In genomic region chr7:102272917-102273748, GRCh38 we compare ENCODE assay signal across 9 cellular contexts. TPM values are rescaled to one million over a fixed set of nuclear protein-coding genes. Genes with fewer than 3 reads are reported as not detected.
DNase-seq lines count a peak whose midpoint lies in the region; ATAC-seq and TF ChIP-seq lines count a peak whose summit lies in the region.
"Had no signal": no experiment of that assay in that cellular context is flagged by ENCODE, and none has a peak within 500 bp of the region (broad histone marks: within the 10 kb centered on the region; RNA-seq: fewer than 3 reads in every experiment).

No MANE protein-coding gene starts in this region.

- H3K27ac ChIP-seq in BLaER1: peak overlapping the region; percentile 39; the same call in 1 of the 2 replicates
- 0 out of 2 replicates have a peak overlapping the region, but pooled peaks have one; percentile 5 for H3K27ac ChIP-seq in IMR-90 (ENCODE audit: insufficient read depth, low read length)
- H3K27ac ChIP-seq in RWPE2 (ENCODE audit: poor library complexity, severe bottlenecking): peak overlapping the region; percentile 26
- no peak overlapping the region for H3K27ac ChIP-seq in H9 (ENCODE audit: insufficient read length, low read depth, low read length)
- H3K27ac ChIP-seq: C4-2B, SK-N-MC had no signal

- TF ChIP-seq CTCF in IMR-90 (conservative IDR thresholded peaks at IDR 0.05; ENCODE audit: low read depth, low read length) (no peak), RWPE2 (IDR thresholded peaks at IDR 0.05; ENCODE audit: poor library complexity, severe bottlenecking) (no peak), neural crest cell (conservative IDR thresholded peaks at IDR 0.05) (no peak), H9 (conservative IDR thresholded peaks at IDR 0.05) (no peak)

- no peak overlapping the region for H2BK15ac ChIP-seq in IMR-90 (ENCODE audit: low read depth, low read length)
- no peak overlapping the region for H2BK15ac ChIP-seq in H9 (ENCODE audit: low read depth, low read length)

- no peaks in the 10 kb centered on the region for H3K23me2 ChIP-seq in H9 (ENCODE audit: insufficient read length, low read depth, low read length, poor library complexity, severe bottlenecking)

- H2BK20ac ChIP-seq in IMR-90 (ENCODE audit: low read depth, low read length): no peak overlapping the region; the same call in 1 of the 2 replicates
- H2BK20ac ChIP-seq in H9 (ENCODE audit: low read depth, low read length, poor library complexity, severe bottlenecking): no peak overlapping the region

- BruUV-seq in IMR-90 (replicated peaks; lab: Mats Ljungman, UMichigan): no TSS peak

- H3K14ac ChIP-seq in IMR-90 (replicated peaks; ENCODE audit: low read depth, low read length) (0 out of 2 replicates have a peak overlapping the region, but pooled peaks have one; percentile 60), H9 (ENCODE audit: insufficient read depth, low read length) (no peak overlapping the region)

- peak overlapping the region; percentile 89 for H2AFZ ChIP-seq in IMR-90 (replicated peaks; ENCODE audit: low read length, poor library complexity)
- no peak overlapping the region for H2AFZ ChIP-seq in H9 (ENCODE audit: low read length)

- 93% methylated on average over 3 of the region's 16 CpGs; no CpG with 5 or more reads in 1 of the 2 experiments for WGBS in IMR-90 (ENCODE audit: extremely low coverage in 2 of 2, insufficient read length in 1 of 2), 2 experiments
- no CpG with 5 or more reads among the region's 16 CpGs for WGBS in H9 (ENCODE audit: extremely low coverage, insufficient read length, low lambda C conversion rate)

- peak overlapping the region in 1 of 2 experiments; percentile 66; a peak in 2 of 4 replicates for H4K8ac ChIP-seq in IMR-90 (ENCODE audit: low read depth in 2 of 2, low read length in 2 of 2)
- H4K8ac ChIP-seq in H9 (replicated peaks; ENCODE audit: insufficient read length, low read depth, low read length): no peak overlapping the region

- H3K36me3 ChIP-seq in BLaER1: peaks cover 20% of the 10 kb centered on the region; the same call in 1 of the 2 replicates
- H3K36me3 ChIP-seq in IMR-90 (ENCODE audit: control insufficient read depth, insufficient read depth, low read length): no peaks in the 10 kb centered on the region
- H3K36me3 ChIP-seq in RWPE2 (ENCODE audit: low read depth): no peaks in the 10 kb centered on the region

- no peaks in the 10 kb centered on the region for H3K27me3 ChIP-seq in BLaER1
- H3K27me3 ChIP-seq in IMR-90 (ENCODE audit: control insufficient read depth, insufficient read depth, low read length): no peaks in the 10 kb centered on the region
- no peaks in the 10 kb centered on the region for H3K27me3 ChIP-seq in RWPE2 (ENCODE audit: insufficient read depth, poor library complexity, severe bottlenecking)
- H3K27me3 ChIP-seq in H9 (ENCODE audit: insufficient read depth, low read length): no peaks in the 10 kb centered on the region

- H3K9ac ChIP-seq in BLaER1 (no peak overlapping the region), IMR-90 (ENCODE audit: low read depth, low read length) (no peak overlapping the region), H9 (ENCODE audit: extremely low read depth, insufficient read length, low read length) (no peak overlapping the region)

- 0 out of 2 replicates have a peak overlapping the region, but pooled peaks have one; percentile 3 for H3K23ac ChIP-seq in IMR-90 (ENCODE audit: low read depth, low read length)
- H3K23ac ChIP-seq in H9 (ENCODE audit: insufficient read length, low read depth, low read length): no peak overlapping the region

- no peak overlapping the region for H3T11ph ChIP-seq in H9 (ENCODE audit: low read length)

- H2AK9ac ChIP-seq in IMR-90 (replicated peaks; ENCODE audit: low read depth, low read length, poor library complexity): peak overlapping the region; percentile 81

- no peak overlapping the region for H3K4me3 Mint-ChIP-seq in neural crest cell
- H3K4me3 Mint-ChIP-seq in H9: no peak overlapping the region

- H4K5ac ChIP-seq in IMR-90 (ENCODE audit: low read depth, low read length) (no peak overlapping the region), H9 (ENCODE audit: insufficient read length, low read depth, low read length) (no peak overlapping the region)

- H2BK12ac ChIP-seq in H9 (ENCODE audit: insufficient read length, low read depth, low read length): no peak overlapping the region

- H3K79me1 ChIP-seq in IMR-90 (ENCODE audit: low read depth in 1 of 2, low read length in 2 of 2) (no peaks in the 10 kb centered on the region), H9 (ENCODE audit: insufficient read depth, low read depth, low read length, poor library complexity, severe bottlenecking) (no peaks in the 10 kb centered on the region)

- ATAC-seq in IMR-90 (ENCODE audit: low read depth) (no peak), RWPE2 (ENCODE audit: low read depth) (no peak)

- H3K56ac ChIP-seq in IMR-90 (ENCODE audit: extremely low read depth, insufficient read depth, low read length) (no peak overlapping the region), H9 (ENCODE audit: insufficient read length, low read depth, low read length) (no peak overlapping the region)

- TF ChIP-seq POLR2A in IMR-90 (IDR thresholded peaks at IDR 0.05; ENCODE audit: low read depth, low read length): no peak

- peak overlapping the region; percentile 36; the same call in 1 of the 2 replicates for H3K4me2 ChIP-seq in BLaER1
- H3K4me2 ChIP-seq in IMR-90 (ENCODE audit: low read depth, low read length): no peak overlapping the region
- no peak overlapping the region for H3K4me2 ChIP-seq in H9 (ENCODE audit: insufficient read depth, insufficient read length, low read length)

- H3K36me3 Mint-ChIP-seq in neural crest cell (ENCODE audit: low read depth) (no peaks in the 10 kb centered on the region), H9 (ENCODE audit: insufficient read depth in 1 of 3, low read depth in 3 of 3) (no peaks in the 10 kb centered on the region)

- POLR2A ChIA-PET in IMR-90 (lab: Charles Lee; ENCODE audit: unreplicated experiment): no interaction called here

- peaks cover 4% of the 10 kb centered on the region; the same call in 1 of the 2 replicates for H3K9me1 ChIP-seq in IMR-90 (ENCODE audit: insufficient read depth, low read length)

- peak overlapping the region; percentile 36; the same call in 1 of the 2 replicates for H3K4ac ChIP-seq in IMR-90 (ENCODE audit: low read depth, low read length)
- no peak overlapping the region for H3K4ac ChIP-seq in H9 (ENCODE audit: low read depth, low read length)

- H3K4me1 ChIP-seq in BLaER1 (peaks cover 10% of the 10 kb centered on the region), IMR-90 (ENCODE audit: control insufficient read depth, insufficient read depth, low read length) (peaks cover 12% of the 10 kb centered on the region), RWPE2 (ENCODE audit: insufficient read depth, poor library complexity, severe bottlenecking) (peaks cover 6% of the 10 kb centered on the region), H9 (ENCODE audit: insufficient read depth, low read length) (no peaks in the 10 kb centered on the region)

- H3K27me3 Mint-ChIP-seq in neural crest cell (ENCODE audit: low read depth) (peaks cover 7% of the 10 kb centered on the region), H9 (ENCODE audit: low read depth) (peaks cover 1% of the 10 kb centered on the region; the same call in 1 of the 2 replicates)

- H3K79me2 ChIP-seq in H9 (ENCODE audit: insufficient read depth, low read length): no peaks in the 10 kb centered on the region

- no peak for TF ChIP-seq RAD21 in IMR-90 (IDR thresholded peaks at IDR 0.05; ENCODE audit: low read length)

- in situ Hi-C loops in IMR-90 (cut with MboI; ENCODE audit: low sequenced_read_pairs): loop anchor here (5.0 to 25.0 kb wide), 2 partner anchors 731 to 911 kb away; partner anchors contain the start of gene COL26A1

- H3K4me1 Mint-ChIP-seq in neural crest cell (peaks cover 7% of the 10 kb centered on the region), H9 (peaks cover 3 to 6% of the 10 kb centered on the region in 2 experiments)

- H2BK120ac ChIP-seq in IMR-90 (ENCODE audit: low read depth, low read length) (peak overlapping the region; percentile 20), H9 (ENCODE audit: low read depth, low read length, poor library complexity, severe bottlenecking) (no peak overlapping the region)

- H3K9me3 Mint-ChIP-seq in neural crest cell (no peaks in the 10 kb centered on the region), H9 (no peaks in the 10 kb centered on the region)

- dilution Hi-C loops in IMR-90 (cut with HindIII; ENCODE audit: low sequenced_read_pairs, unreplicated experiment): no loop called here

- H4K20me1 ChIP-seq in BLaER1 (peaks cover 25% of the 10 kb centered on the region; the same call in 1 of the 2 replicates), IMR-90 (ENCODE audit: insufficient read depth, low read length) (peaks cover 6% of the 10 kb centered on the region; the same call in 1 of the 2 replicates), H9 (ENCODE audit: control insufficient read depth, insufficient read depth, insufficient read length) (no peaks in the 10 kb centered on the region)

- DNase-seq in IMR-90 (no peak), RWPE2 (ENCODE audit: low spot score) (no peak), neural crest cell (ENCODE audit: low read depth, low spot score) (no peak), H4 (ENCODE audit: low spot score) (no peak), DMS53 treated with DMSO at 0.1 percent for 48 hours (lab: John Stamatoyannopoulos, UW; ENCODE audit: unreplicated experiment) (no peak), H9 (no peak)

- H4K91ac ChIP-seq in IMR-90 (ENCODE audit: insufficient read depth, low read depth, low read length) (0 out of 2 replicates have a peak overlapping the region, but pooled peaks have one; percentile 37), H9 (ENCODE audit: insufficient read length, low read depth, low read length) (no peak overlapping the region)

- peak overlapping the region; percentile 73 for H2BK5ac ChIP-seq in IMR-90 (ENCODE audit: low read depth, low read length, poor library complexity, severe bottlenecking)
- no peak overlapping the region for H2BK5ac ChIP-seq in H9 (ENCODE audit: insufficient read length, low read length)

- peak overlapping the region; percentile 62; the same call in 1 of the 2 replicates for H2AK5ac ChIP-seq in IMR-90 (ENCODE audit: low read depth, low read length)
- no peak overlapping the region for H2AK5ac ChIP-seq in H9 (ENCODE audit: insufficient read length, low read length)

- H3K4me3 ChIP-seq in BLaER1 (no peak overlapping the region), IMR-90 (ENCODE audit: insufficient read depth, low read depth, low read length) (no peak overlapping the region), RWPE2 (ENCODE audit: severe bottlenecking) (no peak overlapping the region)
- H3K4me3 ChIP-seq: SK-N-MC had no signal

- CTCF ChIA-PET in IMR-90 (lab: Yijun Ruan, JAX): interaction anchor here (1.0 kb wide), 3 partner anchors 12 to 671 kb away, joined by 3 read pairs; no protein-coding TSS in a partner anchor

- H3K18ac ChIP-seq in IMR-90 (ENCODE audit: low read depth, low read length) (no peak overlapping the region), H9 (ENCODE audit: insufficient read length, low read depth, low read length) (no peak overlapping the region)

- H3K9me3 ChIP-seq in BLaER1 (no peaks in the 10 kb centered on the region), IMR-90 (ENCODE audit: control insufficient read depth, insufficient read depth, low read length) (no peaks in the 10 kb centered on the region), RWPE2 (ENCODE audit: severe bottlenecking) (no peaks in the 10 kb centered on the region), H9 (ENCODE audit: control insufficient read depth, low read depth, low read length) (no peaks in the 10 kb centered on the region)

- intact Hi-C loops in IMR-90 (cut with micrococcal nuclease): loop anchor here (1.0 to 2.0 kb wide), 4 partner anchors 459 to 731 kb away; no protein-coding TSS in a partner anchor

- H3K27ac Mint-ChIP-seq in neural crest cell (ENCODE audit: unreplicated experiment): peak overlapping the region; percentile 83
- H3K27ac Mint-ChIP-seq in H9: no peak overlapping the region

RNA-seq across cellular contexts. Expression of gene SH2B2, which starts 13.5 kb away (rescaled TPM):
- total RNA-seq in IMR-90 (2012; rRNA removed) (0.36 and 0.56 TPM in 2 replicates), neural crest cell (13.3 and 16.4 TPM in 2 replicates), H9 (2021) (9.4 and 10.4 TPM in 2 replicates)
- polyA plus RNA-seq in IMR-90 (2012; rRNA removed): 0.99 and 1.7 TPM in 2 replicates
- 1.2 and 4.4 TPM in 2 replicates for polyA plus RNA-seq in IMR-90 (2012; cell fraction: cytosol; rRNA removed)
- 2.8 and 9.6 TPM in 2 replicates for polyA plus RNA-seq in IMR-90 (2012; cell fraction: nucleus; rRNA removed; ENCODE audit: low replicate concordance)
- total RNA-seq in H4 (2014; rRNA removed; shearing (Covaris generic)): 1.8 and 3.3 TPM in 2 replicates
